In genomic region chr14:65878586-65878985, GRCh38 we compare ENCODE assay signal across 21 cellular contexts.
"Had no signal": no experiment of that assay in that cellular context is flagged by ENCODE, and none has a peak within 500 bp of the region (broad histone marks: within the 10 kb centered on the region; RNA-seq: fewer than 3 reads in every experiment).

No MANE protein-coding gene starts in this region.

- H3K4me3 ChIP-seq: adrenal gland, MG63 had no signal

- H3K27me3 ChIP-seq: adrenal gland, MG63 had no signal

- H3K27me3 Mint-ChIP-seq: activated CD4-positive, alpha-beta T cell treated with anti-CD3 and anti-CD28 coated beads for 36 hours; activated naive CD4-positive, alpha-beta T cell treated with anti-CD3 and anti-CD28 coated beads, Interleukin-2, amount 50 U/mL, for 24 hours; activated T-cell treated with anti-CD3 and anti-CD28 coated beads, Interleukin-2, amount 50 U/mL, for 24 hours had no signal

- H3K4me1 ChIP-seq: adrenal gland had no signal

- H3K36me3 ChIP-seq: adrenal gland, MG63, WERI-Rb-1 had no signal

- H3K4me3 Mint-ChIP-seq: activated CD4-positive, alpha-beta T cell treated with anti-CD3 and anti-CD28 coated beads for 36 hours; activated naive CD4-positive, alpha-beta T cell treated with anti-CD3 and anti-CD28 coated beads, Interleukin-2, amount 50 U/mL, for 24 hours; activated T-cell treated with anti-CD3 and anti-CD28 coated beads, Interleukin-2, amount 50 U/mL, for 24 hours; activated T-helper 1 cell treated with anti-CD3 and anti-CD28 coated beads, Interleukin-12 subunit alpha, Interleukin-12 subunit beta, Interleukin-2, Interleukin-4 antibody, amounts not matched to agents 30 ng/mL and 10 ng/mL and 1 ng/mL, durations not matched to agents 14 hours and 24 hours and 36 hours; T-helper 2 cell treated with Interferon-gamma antibody and Interleukin-4, amounts not matched to agents 5 μg/mL and 100 μg/mL, for 36 hours had no signal

- DNase-seq: activated CD4-positive, alpha-beta T cell treated with anti-CD3 and anti-CD28 coated beads, Interleukin-2, amount 50 U/mL, for 4 hours; activated effector memory CD4-positive, alpha-beta T cell treated with Interleukin-2 at 50 U/mL for 16 hours; activated naive CD4-positive, alpha-beta T cell; activated T-cell treated with anti-CD3 and anti-CD28 coated beads, Interleukin-2, amount 50 U/mL, for 24 hours; adrenal gland; anterior cingulate cortex; cerebellar nuclear complex; MG63; NCI-H1092 treated with DMSO at 0.1 percent for 48 hours; NCI-H1417 treated with DMSO at 0.1 percent for 48 hours; NCI-H1694; NCI-H2029; NCI-H2107; NCI-H2171 treated with DMSO at 0.1 percent for 48 hours; NCI-H526; NCI-H82; WERI-Rb-1 had no signal

- H3K27ac ChIP-seq: adrenal gland, WERI-Rb-1 had no signal

- H3K9me3 ChIP-seq: adrenal gland, MG63 had no signal
